In the genomic region with DNA sequence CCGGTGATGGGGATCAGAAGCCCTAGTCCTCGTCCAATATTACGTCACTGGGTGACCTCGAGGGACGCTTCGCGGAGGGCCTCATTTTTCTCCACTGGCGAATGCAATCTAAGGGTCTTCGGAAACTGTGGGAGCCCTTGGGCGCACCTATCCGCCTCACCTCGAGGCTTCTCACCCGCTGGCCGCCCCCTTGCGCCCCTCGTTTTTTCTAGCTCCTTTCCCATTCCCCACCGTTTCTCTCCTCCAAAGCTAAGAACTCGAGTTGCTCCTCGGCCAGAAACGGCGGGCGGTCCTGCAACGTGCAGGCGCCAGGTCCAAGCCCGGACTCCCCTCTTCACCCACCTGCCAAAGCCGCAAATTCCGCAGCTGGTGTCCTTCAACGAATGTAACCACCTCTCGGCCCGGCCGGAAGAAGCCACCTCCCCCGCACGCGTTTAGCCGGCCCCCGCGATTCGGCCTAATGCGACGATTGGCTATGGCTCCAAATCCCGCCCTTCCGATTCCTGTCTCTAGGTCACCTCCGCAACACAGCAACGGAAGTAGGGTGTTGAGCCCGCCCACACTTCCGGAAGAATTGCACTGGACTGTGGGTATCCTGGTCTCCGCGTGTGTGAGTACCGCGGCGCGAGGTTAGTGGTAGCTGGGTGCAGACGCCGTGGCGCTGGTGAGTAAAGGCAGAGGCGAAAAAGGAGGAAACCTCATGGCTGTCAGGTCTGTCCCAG, we compare ENCODE assay signal across 8 cellular contexts. TPM values are rescaled to one million over a fixed set of nuclear protein-coding genes. Genes with fewer than 3 reads are reported as not detected.
DNase-seq lines count a peak whose midpoint lies in the region; TF ChIP-seq lines count a peak whose summit lies in the region.

A gene with protein sequence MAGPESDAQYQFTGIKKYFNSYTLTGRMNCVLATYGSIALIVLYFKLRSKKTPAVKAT (minus strand): TSS at position 409 of the 722 bp plus-strand sequence. CDS start 4,018 bp downstream, outside the sequence.
Gene PDCD11, plus strand, starts transcription at position 560 of the 722 bp plus-strand sequence. CDS start 1,801 bp downstream, outside the sequence.

- H3K27ac ChIP-seq in neural cell (ENCODE audit: low read length): peak within 1 kb of the TSS; percentile 78
- peak within 1 kb of the TSS; percentile 89 for H3K27ac ChIP-seq in stomach smooth muscle (ENCODE audit: low read length)

- peak; percentile 59 for TF ChIP-seq CTCF in neural cell (IDR thresholded peaks at IDR 0.05; ENCODE audit: poor library complexity, severe bottlenecking)

- DNase-seq in H7: peak; percentile 96
- peak; percentile 98 for DNase-seq in M059J (ENCODE audit: low read depth)
- DNase-seq in SHP77 treated with DMSO at 0.1 percent for 48 hours (lab: John Stamatoyannopoulos, UW): peak; percentile 97
- peak; percentile 69 for DNase-seq in activated gamma-delta T cell (lab: John Stamatoyannopoulos, UW)
- peak; percentile 94 for DNase-seq in fibroblast of the conjunctiva (ENCODE audit: low read depth)

- H3K36me3 ChIP-seq in ES-I3 (ENCODE audit: insufficient read depth, low read length): peaks cover 29% of the 10 kb centered on the region
- peaks cover 18% of the 10 kb centered on the region for H3K36me3 ChIP-seq in H7 (replicated peaks; ENCODE audit: control insufficient read depth, insufficient read depth, low read length)
- no peaks in the 10 kb centered on the region for H3K36me3 ChIP-seq in neural cell (ENCODE audit: insufficient read depth, low read length)
- H3K36me3 ChIP-seq in stomach smooth muscle (ENCODE audit: control insufficient read depth in 2 of 2, insufficient read depth in 2 of 2, low read length in 2 of 2): peaks cover 21 to 23% of the 10 kb centered on the region in 2 donors

- H3K79me2 ChIP-seq in neural cell (replicated peaks; ENCODE audit: insufficient read depth, low read length): peaks cover 49% of the 10 kb centered on the region

- no peaks in the 10 kb centered on the region for H4K20me1 ChIP-seq in neural cell (ENCODE audit: insufficient read depth)

- TF ChIP-seq EP300 in neural cell (conservative IDR thresholded peaks at IDR 0.05; ENCODE audit: poor library complexity, severe bottlenecking): no peak

- peaks cover 4% of the 10 kb centered on the region for H3K4me1 ChIP-seq in ES-I3 (ENCODE audit: insufficient read depth, low read length)
- H3K4me1 ChIP-seq in stomach smooth muscle (ENCODE audit: control insufficient read depth, insufficient read depth, low read length): peaks cover 20% of the 10 kb centered on the region

- H3K9ac ChIP-seq in ES-I3 (ENCODE audit: low read depth, low read length): peak within 1 kb of the TSS; percentile 97
- peak within 1 kb of the TSS; percentile 94 for H3K9ac ChIP-seq in neural cell (ENCODE audit: low read length)
- H3K9ac ChIP-seq in stomach smooth muscle (ENCODE audit: low read length in 2 of 2): peak within 1 kb of the TSS; percentile 86 to 95

- H3K4me3 ChIP-seq in H7 (ENCODE audit: insufficient read depth, low read depth, low read length) (peak within 1 kb of the TSS; percentile 98), neural cell (ENCODE audit: low read length) (peak within 1 kb of the TSS; percentile 79), stomach smooth muscle (ENCODE audit: low read length in 2 of 2) (peak within 1 kb of the TSS; percentile 84 to 97)

- H3K9me2 ChIP-seq in neural cell (ENCODE audit: insufficient read depth, low read length): no peaks in the 10 kb centered on the region

- H2AFZ ChIP-seq in neural cell (ENCODE audit: low read depth, low read length): peak within 1 kb of the TSS; percentile 94

- peak; percentile 48 for TF ChIP-seq RAD21 in neural cell (conservative IDR thresholded peaks at IDR 0.05)

- no peaks in the 10 kb centered on the region for H3K9me3 ChIP-seq in ES-I3 (ENCODE audit: control insufficient read depth, insufficient read depth, low read length)
- H3K9me3 ChIP-seq in neural cell (ENCODE audit: low read length): no peaks in the 10 kb centered on the region
- H3K9me3 ChIP-seq in stomach smooth muscle (ENCODE audit: control insufficient read depth in 2 of 2, low read length in 2 of 2): no peaks in the 10 kb centered on the region

- H3K4me2 ChIP-seq in neural cell (ENCODE audit: low read length): peak within 1 kb of the TSS; percentile 95

- H3F3A ChIP-seq in neural cell (ENCODE audit: insufficient read depth, low read length, poor library complexity, severe bottlenecking): no peaks in the 10 kb centered on the region

- no peaks in the 10 kb centered on the region for H3K27me3 ChIP-seq in H7 (ENCODE audit: control insufficient read depth, insufficient read depth, low read length)
- H3K27me3 ChIP-seq in neural cell (ENCODE audit: insufficient read depth, low read depth, low read length): no peaks in the 10 kb centered on the region
- no peaks in the 10 kb centered on the region for H3K27me3 ChIP-seq in stomach smooth muscle (ENCODE audit: control insufficient read depth in 1 of 2, insufficient read depth in 2 of 2, low read length in 2 of 2)

TF ChIP-seq in neural cell, 6 proteins besides CTCF, POLR2A, EP300 and RAD21:
- TF ChIP-seq POLR2AphosphoS5 (IDR thresholded peaks at IDR 0.05) (peak; percentile 96), MXI1 (conservative IDR thresholded peaks at IDR 0.05; ENCODE audit: poor library complexity, severe bottlenecking) (peak; percentile 99), SMC3 (conservative IDR thresholded peaks at IDR 0.05; ENCODE audit: poor library complexity) (peak; percentile 49), EZH2 (IDR thresholded peaks at IDR 0.05; ENCODE audit: borderline replicate concordance, insufficient read depth, low read length, poor library complexity, severe bottlenecking) (no peak), TAF1 (IDR thresholded peaks at IDR 0.05; ENCODE audit: low read depth) (peak; percentile 28)

RNA-seq across cellular contexts. Expression of the first gene that starts in this region (rescaled TPM):
- total RNA-seq in H7 (2014; rRNA removed; shearing (Covaris generic)): 322 and 339 TPM in 2 replicates
- 454 and 610 TPM in 2 replicates for total RNA-seq in M059J (2014; rRNA removed; shearing (Covaris generic))
- 542 and 917 TPM in 2 replicates for polyA plus RNA-seq in neural cell
- 71.3 and 137 TPM in 2 replicates for polyA minus RNA-seq in neural cell

RNA-seq across cellular contexts. Expression of gene PDCD11, which starts in this region (rescaled TPM):
- 55.7 and 56.2 TPM in 2 replicates for total RNA-seq in H7 (2014; rRNA removed; shearing (Covaris generic))
- 16.3 and 16.5 TPM in 2 replicates for total RNA-seq in M059J (2014; rRNA removed; shearing (Covaris generic))
- 15.3 and 15.8 TPM in 2 replicates for polyA plus RNA-seq in neural cell
- 47.0 and 52.8 TPM in 2 replicates for polyA minus RNA-seq in neural cell

Comparison
In these comparisons a context has a peak if more than half of its experiments do, and no peak if none do; other contexts are left out.
1. Peak in every context shown above with its lines: DNase-seq, H3K4me3 ChIP-seq and H3K27ac ChIP-seq.